8 cellular contexts compared by ENCODE assay signal in the genomic region with DNA sequence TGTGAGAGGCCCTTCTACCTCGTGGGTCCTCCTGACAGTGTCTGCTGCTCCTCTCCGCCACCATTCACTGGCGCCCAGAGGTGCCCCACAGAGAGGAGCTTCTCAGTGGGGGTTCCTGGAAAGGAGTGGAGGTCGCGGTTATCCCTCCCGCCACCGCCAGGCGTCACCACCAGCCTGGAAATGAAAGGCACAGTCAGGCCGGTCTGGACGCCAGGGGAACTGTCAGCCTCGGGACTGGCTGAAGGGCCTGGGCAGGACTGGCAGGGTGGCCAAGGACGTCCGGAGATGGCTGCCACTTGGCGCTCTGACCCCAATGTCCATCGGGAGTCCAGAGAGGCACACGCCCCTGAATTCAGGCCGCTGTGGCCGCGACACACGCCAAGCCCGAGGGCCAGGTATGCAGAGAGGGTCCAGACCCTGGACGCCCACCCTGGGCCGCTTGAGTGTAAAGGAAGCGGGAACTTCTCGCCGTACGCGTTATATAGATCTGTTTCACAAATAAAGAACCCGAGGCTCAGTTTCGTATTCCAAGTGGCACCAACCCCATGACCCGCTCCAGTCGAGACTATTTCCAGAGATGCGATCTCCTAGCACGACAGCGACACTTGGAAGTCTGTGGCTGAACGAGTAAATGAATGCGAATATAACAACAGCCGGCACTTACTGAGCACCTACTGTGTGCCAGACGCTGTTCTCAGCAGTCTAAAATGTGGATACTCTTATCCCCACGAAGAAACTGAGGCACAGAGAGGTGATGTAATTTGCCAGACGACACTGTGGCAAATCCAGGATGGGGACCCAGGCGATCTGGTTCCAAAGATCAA. TPM values are rescaled to one million over a fixed set of nuclear protein-coding genes. Genes with fewer than 3 reads are reported as not detected.
DNase-seq lines count a peak whose midpoint lies in the region; ATAC-seq and TF ChIP-seq lines count a peak whose summit lies in the region.

No MANE protein-coding gene starts in this region.

- H4K91ac ChIP-seq in H9 (ENCODE audit: insufficient read length, low read depth, low read length), result no peak overlapping the region

- H2BK15ac ChIP-seq in H9 (ENCODE audit: low read depth, low read length), result no peak overlapping the region

- H3K23ac ChIP-seq in H9 (ENCODE audit: insufficient read length, low read depth, low read length), result no peak overlapping the region

- TF ChIP-seq CTCF in CD4-positive, alpha-beta T cell (IDR thresholded peaks at IDR 0.05), result peak; percentile 96
- TF ChIP-seq CTCF in H9 (conservative IDR thresholded peaks at IDR 0.05), result peak; percentile 94
- peak; percentile 99 for TF ChIP-seq CTCF in chondrocyte (IDR thresholded peaks at IDR 0.05)

- POLR2A ChIA-PET in CD4-positive, alpha-beta T cell (lab: Charles Lee), result interaction anchor here (1.0 to 1.8 kb wide), 5 partner anchors 129 to 283 kb away, joined by 3 to 9 read pairs (median 5); a partner anchor contains a TSS

- H2BK120ac ChIP-seq in H9 (ENCODE audit: low read depth, low read length, poor library complexity, severe bottlenecking), result no peak overlapping the region

- peak overlapping the region; percentile 70 for H3K4me3 Mint-ChIP-seq in CD4-positive, alpha-beta T cell
- H3K4me3 Mint-ChIP-seq in H9 (peak overlapping the region; percentile 51 to 76), chondrocyte (ENCODE audit: unreplicated experiment) (peak overlapping the region; percentile 73)

- H3K9me3 Mint-ChIP-seq in CD4-positive, alpha-beta T cell, result no peaks in the 10 kb centered on the region
- no peaks in the 10 kb centered on the region; a peak in 1 of 5 replicates for H3K9me3 Mint-ChIP-seq in H9
- no peaks in the 10 kb centered on the region for H3K9me3 Mint-ChIP-seq in chondrocyte (ENCODE audit: low read depth)

- CTCF ChIA-PET in CD4-positive, alpha-beta T cell (lab: Charles Lee), result interaction anchor here (0.6 to 2.6 kb wide), 13 partner anchors 11 to 429 kb away, joined by 3 to 18 read pairs (median 5); a partner anchor contains a TSS

- peak; percentile 64 to 87 (median 76) for DNase-seq in CD4-positive, alpha-beta T cell
- DNase-seq in H9 (peak; percentile 94), NCI-H2227 treated with DMSO at 0.1 percent for 48 hours (lab: John Stamatoyannopoulos, UW) (peak; percentile 61), chondrocyte (ENCODE audit: low spot score) (peak; percentile 10), left colon (peak; percentile 82 to 87)
- peak; percentile 80 to 82 for DNase-seq in activated CD4-positive, alpha-beta T cell treated with anti-CD3 and anti-CD28 coated beads for 24 hours (ENCODE audit: low read depth in 2 of 2)
- peak; percentile 57 to 86 for DNase-seq in stimulated activated CD4-positive, alpha-beta T cell treated with anti-CD3 and anti-CD28 coated beads, Interleukin-1b, Interleukin-23, amount 100 ng/mL, for 1 hour (ENCODE audit: low read depth in 2 of 2)

- no peak overlapping the region for H2BK12ac ChIP-seq in H9 (ENCODE audit: insufficient read length, low read depth, low read length)

- H2AFZ ChIP-seq in H9 (ENCODE audit: low read length), result no peak overlapping the region

- H3K9me3 ChIP-seq in CD4-positive, alpha-beta T cell (ENCODE audit: control insufficient read depth, low read length), result no peaks in the 10 kb centered on the region
- H3K9me3 ChIP-seq in H9 (ENCODE audit: control insufficient read depth, low read depth, low read length), result no peaks in the 10 kb centered on the region

- H3K18ac ChIP-seq in H9 (ENCODE audit: insufficient read length, low read depth, low read length), result no peak overlapping the region

- no peak overlapping the region for H3K27ac Mint-ChIP-seq in CD4-positive, alpha-beta T cell
- H3K27ac Mint-ChIP-seq in H9 (no peak overlapping the region), chondrocyte (ENCODE audit: unreplicated experiment) (peak overlapping the region; percentile 17)

- H3K36me3 Mint-ChIP-seq in CD4-positive, alpha-beta T cell (ENCODE audit: low read depth), result no peaks in the 10 kb centered on the region
- H3K36me3 Mint-ChIP-seq in H9 (ENCODE audit: insufficient read depth in 1 of 3, low read depth in 3 of 3) (no peaks in the 10 kb centered on the region), chondrocyte (ENCODE audit: low read depth) (no peaks in the 10 kb centered on the region)

- H3K4me2 ChIP-seq in H9 (ENCODE audit: insufficient read depth, insufficient read length, low read length), result peak overlapping the region; percentile 42

- no CpG with 5 or more reads among the region's 42 CpGs for WGBS in H9 (ENCODE audit: extremely low coverage, insufficient read length, low lambda C conversion rate)

- H3K14ac ChIP-seq in H9 (ENCODE audit: insufficient read depth, low read length), result no peak overlapping the region

- H4K5ac ChIP-seq in H9 (ENCODE audit: insufficient read length, low read depth, low read length), result no peak overlapping the region

- no peaks in the 10 kb centered on the region for H4K20me1 ChIP-seq in H9 (ENCODE audit: control insufficient read depth, insufficient read depth, insufficient read length)

- H3K27me3 Mint-ChIP-seq in CD4-positive, alpha-beta T cell, result peaks cover 12% of the 10 kb centered on the region
- peaks cover 47% of the 10 kb centered on the region for H3K27me3 Mint-ChIP-seq in H9 (ENCODE audit: low read depth)
- peaks cover 13% of the 10 kb centered on the region for H3K27me3 Mint-ChIP-seq in chondrocyte (ENCODE audit: low read depth)

- no peak overlapping the region for H2BK5ac ChIP-seq in H9 (ENCODE audit: insufficient read length, low read length)

- H3K9ac ChIP-seq in H9 (ENCODE audit: extremely low read depth, insufficient read length, low read length), result no peak overlapping the region

- H3K79me1 ChIP-seq in H9 (ENCODE audit: insufficient read depth, low read depth, low read length, poor library complexity, severe bottlenecking), result no peaks in the 10 kb centered on the region

- no peaks in the 10 kb centered on the region for H3K4me1 ChIP-seq in H9 (ENCODE audit: insufficient read depth, low read length)

- intact Hi-C loops in CD4-positive, alpha-beta T cell (cut with DNase I, micrococcal nuclease), result loop anchor here (1.0 to 10.0 kb wide), 6 partner anchors 211 to 517 kb away; a partner anchor contains a TSS
- intact Hi-C loops in left colon (cut with DNase I, micrococcal nuclease), result no loop called here

- peaks cover 14% of the 10 kb centered on the region for H3K4me1 Mint-ChIP-seq in CD4-positive, alpha-beta T cell (ENCODE audit: low read depth)
- H3K4me1 Mint-ChIP-seq in H9 (peaks cover 9 to 36% of the 10 kb centered on the region in 2 experiments), chondrocyte (ENCODE audit: low read depth) (peaks cover 16% of the 10 kb centered on the region)

- no peak overlapping the region for H2BK20ac ChIP-seq in H9 (ENCODE audit: low read depth, low read length, poor library complexity, severe bottlenecking)

- no peak overlapping the region for H3K4ac ChIP-seq in H9 (ENCODE audit: low read depth, low read length)

- no peak overlapping the region for H2AK5ac ChIP-seq in H9 (ENCODE audit: insufficient read length, low read length)

- no peak overlapping the region for H3T11ph ChIP-seq in H9 (ENCODE audit: low read length)

- H3K79me2 ChIP-seq in H9 (ENCODE audit: insufficient read depth, low read length), result no peaks in the 10 kb centered on the region

- ATAC-seq in CD4-positive, alpha-beta T cell (ENCODE audit: poor library complexity), result peak; percentile 48
- ATAC-seq in left colon, result peak; percentile 76
- ATAC-seq in HG03039 (IDR thresholded peaks at IDR 0.05; ENCODE audit: unreplicated experiment), result no peak

- peaks cover 5% of the 10 kb centered on the region for H3K23me2 ChIP-seq in H9 (ENCODE audit: insufficient read length, low read depth, low read length, poor library complexity, severe bottlenecking)

- no peak overlapping the region for H3K27ac ChIP-seq in CD4-positive, alpha-beta T cell (ENCODE audit: low read depth, low read length)
- no peak overlapping the region for H3K27ac ChIP-seq in H9 (ENCODE audit: insufficient read length, low read depth, low read length)

- H3K27me3 ChIP-seq in CD4-positive, alpha-beta T cell (ENCODE audit: control insufficient read depth, insufficient read depth, low read length), result peaks cover 2% of the 10 kb centered on the region
- H3K27me3 ChIP-seq in H9 (ENCODE audit: insufficient read depth, low read length), result no peaks in the 10 kb centered on the region; the same call in 1 of the 2 replicates

- no peak overlapping the region for H3K56ac ChIP-seq in H9 (ENCODE audit: insufficient read length, low read depth, low read length)

- H4K8ac ChIP-seq in H9 (replicated peaks; ENCODE audit: insufficient read length, low read depth, low read length), result no peak overlapping the region

RNA-seq across cellular contexts. Expression of a gene that starts 7.6 kb away (rescaled TPM):
- total RNA-seq in CD4-positive, alpha-beta T cell, result not detected
- total RNA-seq in H9 (2021) (1.3 and 1.7 TPM in 2 replicates), chondrocyte (4.2 to 4.7 TPM (median 4.5 TPM) in 3 replicates), left colon (1 to 10 TPM in 1 of 2 donors, under 1 TPM in 1; 0.70 to 3.6 TPM)

Comparison
In these comparisons a context has a peak if more than half of its experiments do, and no peak if none do; other contexts are left out.
1. DNase-seq: peak in every context shown above with its lines; median percentile 94 in H9; 84 in left colon; 81 in activated CD4-positive, alpha-beta T cell treated with anti-CD3 and anti-CD28 coated beads for 24 hours; 76 in CD4-positive, alpha-beta T cell; 72 in stimulated activated CD4-positive, alpha-beta T cell treated with anti-CD3 and anti-CD28 coated beads, Interleukin-1b, Interleukin-23, amount 100 ng/mL, for 1 hour; 61 in NCI-H2227 treated with DMSO at 0.1 percent for 48 hours; 10 in chondrocyte.
2. intact Hi-C loops: an anchor here in CD4-positive, alpha-beta T cell (1.0 to 10.0 kb wide); none called in left colon.